20 cellular contexts compared by ENCODE assay signal in genomic region chr19:51681286-51681956, GRCh38. TPM values are rescaled to one million over a fixed set of nuclear protein-coding genes. Genes with fewer than 3 reads are reported as not detected.
DNase-seq lines count a peak whose midpoint lies in the region; ATAC-seq and TF ChIP-seq lines count a peak whose summit lies in the region.
"Had no signal": no experiment of that assay in that cellular context is flagged by ENCODE, and none has a peak within 500 bp of the region (broad histone marks: within the 10 kb centered on the region; RNA-seq: fewer than 3 reads in every experiment).

No MANE protein-coding gene starts in this region.

- H3K27me3 ChIP-seq in BLaER1 treated with 17β-estradiol and CSF1 and Interleukin-3, amounts not matched to agents 10 nM and 100 nM, result peaks cover 0 to 11% (median 0%) of the 10 kb centered on the region in 11 experiments; a peak in 4 of 22 replicates
- no peaks in the 10 kb centered on the region for H3K27me3 ChIP-seq in HCT116 (ENCODE audit: insufficient read depth, low read length)
- H3K27me3 ChIP-seq in CD8-positive, alpha-beta memory T cell (ENCODE audit: insufficient read depth, low read length, poor library complexity, severe bottlenecking), result no peaks in the 10 kb centered on the region

- intact Hi-C loops in HCT116 (cut with micrococcal nuclease), result no loop called here

- no peak; the same call in 1 of the 2 replicates for ATAC-seq in HCT116
- ATAC-seq: left lobe of liver, natural killer cell had no signal

- H4K20me1 ChIP-seq in BLaER1 treated with 17β-estradiol and CSF1 and Interleukin-3, amounts not matched to agents 10 nM and 100 nM, result no peaks in the 10 kb centered on the region
- H4K20me1 ChIP-seq in HCT116 (ENCODE audit: insufficient read depth), result no peaks in the 10 kb centered on the region

- no peak for DNase-seq in HCT116 (ENCODE audit: low read depth, low spot score)
- peak; percentile 43 for DNase-seq in RKO (ENCODE audit: low spot score)
- DNase-seq in glutamatergic neuron, result peak; percentile 40
- no peak for DNase-seq in COLO829 (ENCODE audit: low spot score)
- DNase-seq in CD8-positive, alpha-beta memory T cell, result no peak
- DNase-seq in activated naive CD4-positive, alpha-beta T cell (lab: John Stamatoyannopoulos, UW), result no peak
- no peak for DNase-seq in NCI-H1930 (lab: John Stamatoyannopoulos, UW)
- DNase-seq: activated naive CD4-positive, alpha-beta T cell treated with anti-CD3 and anti-CD28 coated beads, Interleukin-2, amount 10 ng/mL, durations not matched to agents 7 days and 5 days; CD4-positive, CD25-positive, alpha-beta regulatory T cell; GDM1; heart right ventricle; natural killer cell; NCI-H446 treated with DMSO at 0.1 percent for 48 hours had no signal

- H3K9ac ChIP-seq in BLaER1 treated with 17β-estradiol and CSF1 and Interleukin-3, amounts not matched to agents 10 nM and 100 nM, result no peak overlapping the region
- no peak overlapping the region for H3K9ac ChIP-seq in HCT116 (ENCODE audit: low read length)

- no peak for TF ChIP-seq POLR2A in HCT116 (IDR thresholded peaks at IDR 0.05; ENCODE audit: borderline replicate concordance, extremely low read depth, insufficient read depth, insufficient read length)

- TF ChIP-seq CTCF in HCT116 (IDR thresholded peaks at IDR 0.05 in 2 of 3, conservative IDR thresholded peaks at IDR 0.05 in 1 of 3; ENCODE audit: borderline replicate concordance in 1 of 3, insufficient read depth in 1 of 3, low read depth in 2 of 3, low read length in 2 of 3) (no peak), glutamatergic neuron (IDR thresholded peaks at IDR 0.05; ENCODE audit: partially characterized antibody, unreplicated experiment) (no peak)

- no peaks in the 10 kb centered on the region for H3K36me3 Mint-ChIP-seq in glutamatergic neuron (ENCODE audit: unreplicated experiment)
- peaks cover 0 to 7% (median 0%) of the 10 kb centered on the region in 3 donors for H3K36me3 Mint-ChIP-seq in CD8-positive, alpha-beta memory T cell
- H3K36me3 Mint-ChIP-seq: activated naive CD4-positive, alpha-beta T cell treated with anti-CD3 and anti-CD28 coated beads, Interleukin-2, amount 10 ng/mL, durations not matched to agents 7 days and 5 days; CD4-positive, CD25-positive, alpha-beta regulatory T cell; natural killer cell had no signal

- H3K27me3 Mint-ChIP-seq in glutamatergic neuron (ENCODE audit: unreplicated experiment), result no peaks in the 10 kb centered on the region
- H3K27me3 Mint-ChIP-seq in CD8-positive, alpha-beta memory T cell, result peaks cover 29 to 46% of the 10 kb centered on the region in 2 donors
- H3K27me3 Mint-ChIP-seq: activated naive CD4-positive, alpha-beta T cell treated with anti-CD3 and anti-CD28 coated beads, Interleukin-2, amount 10 ng/mL, durations not matched to agents 7 days and 5 days had no signal

- H3K9me2 ChIP-seq in HCT116 (ENCODE audit: insufficient read depth), result no peaks in the 10 kb centered on the region

- RAD21 ChIA-PET in HCT116 (lab: Charles Lee; ENCODE audit: low non-redundant PET in 1 of 2, low total read pairs in 2 of 2, uncharacterized antibody in 2 of 2, unreplicated experiment in 2 of 2), result no interaction called here

- BruUV-seq in HCT116 (replicated peaks; lab: Mats Ljungman, UMichigan), result no TSS peak

- H3K4me1 ChIP-seq in BLaER1 treated with 17β-estradiol and CSF1 and Interleukin-3, amounts not matched to agents 10 nM and 100 nM, result peaks cover 0 to 14% (median 10%) of the 10 kb centered on the region in 10 experiments; a peak in 12 of 20 replicates
- H3K4me1 ChIP-seq in HCT116 (ENCODE audit: control insufficient read depth in 1 of 2, insufficient read depth in 2 of 2, low read length in 2 of 2), result peaks cover 6 to 7% of the 10 kb centered on the region in 2 experiments
- peaks cover 11% of the 10 kb centered on the region for H3K4me1 ChIP-seq in CD8-positive, alpha-beta memory T cell (ENCODE audit: insufficient read depth, low read length)
- H3K4me1 ChIP-seq: heart right ventricle had no signal

- no peak overlapping the region for H3K4me3 ChIP-seq in BLaER1 treated with 17β-estradiol and CSF1 and Interleukin-3, amounts not matched to agents 10 nM and 100 nM
- no peak overlapping the region for H3K4me3 ChIP-seq in HCT116 (replicated peaks in 1 of 2; ENCODE audit: low read depth in 1 of 2, low read length in 2 of 2)
- H3K4me3 ChIP-seq in CD8-positive, alpha-beta memory T cell (ENCODE audit: low read length), result no peak overlapping the region
- H3K4me3 ChIP-seq: heart right ventricle had no signal

- no peak overlapping the region; a peak in 1 of 22 replicates for H3K27ac ChIP-seq in BLaER1 treated with 17β-estradiol and CSF1 and Interleukin-3, amounts not matched to agents 10 nM and 100 nM
- no peak overlapping the region for H3K27ac ChIP-seq in HCT116 (ENCODE audit: low read depth, low read length)
- no peak overlapping the region for H3K27ac ChIP-seq in CD8-positive, alpha-beta memory T cell (ENCODE audit: low read depth, low read length)
- H3K27ac ChIP-seq: heart right ventricle had no signal

- POLR2A ChIA-PET in HCT116 (lab: Charles Lee), result no interaction called here
- POLR2A ChIA-PET in CD8-positive, alpha-beta memory T cell (lab: Charles Lee), result no interaction called here

- no peaks in the 10 kb centered on the region for H3K36me3 ChIP-seq in BLaER1 treated with 17β-estradiol and CSF1 and Interleukin-3, amounts not matched to agents 10 nM and 100 nM
- H3K36me3 ChIP-seq in HCT116 (ENCODE audit: control insufficient read depth in 1 of 2, insufficient read depth in 2 of 2, low read length in 2 of 2), result no peaks in the 10 kb centered on the region
- H3K36me3 ChIP-seq in CD8-positive, alpha-beta memory T cell (ENCODE audit: insufficient read depth, low read length), result no peaks in the 10 kb centered on the region
- H3K36me3 ChIP-seq: heart right ventricle had no signal

- H3K27ac Mint-ChIP-seq in glutamatergic neuron (ENCODE audit: unreplicated experiment), result peak overlapping the region; percentile 86
- H3K27ac Mint-ChIP-seq in CD8-positive, alpha-beta memory T cell, result no peak overlapping the region
- H3K27ac Mint-ChIP-seq: activated naive CD4-positive, alpha-beta T cell treated with anti-CD3 and anti-CD28 coated beads, Interleukin-2, amount 10 ng/mL, durations not matched to agents 7 days and 5 days; CD4-positive, CD25-positive, alpha-beta regulatory T cell; natural killer cell had no signal

- H3K9me3 Mint-ChIP-seq in glutamatergic neuron (ENCODE audit: unreplicated experiment), result no peaks in the 10 kb centered on the region
- H3K9me3 Mint-ChIP-seq in CD8-positive, alpha-beta memory T cell, result peaks cover 5 to 20% (median 7%) of the 10 kb centered on the region in 5 donors
- H3K9me3 Mint-ChIP-seq: natural killer cell had no signal

- CTCF ChIA-PET in HCT116 (lab: Charles Lee), result interaction anchor here (1.3 kb wide), 1 partner anchor 20 kb away, joined by 5 read pairs; no protein-coding TSS in a partner anchor
- CTCF ChIA-PET in CD8-positive, alpha-beta memory T cell (lab: Charles Lee), result no interaction called here

- TF ChIP-seq RAD21 in HCT116 (IDR thresholded peaks at IDR 0.05; ENCODE audit: low read depth), result no peak

- H3K4me1 Mint-ChIP-seq in glutamatergic neuron (ENCODE audit: low read depth, unreplicated experiment), result peaks cover 3% of the 10 kb centered on the region
- H3K4me1 Mint-ChIP-seq in CD8-positive, alpha-beta memory T cell, result peaks cover 3 to 8% (median 5%) of the 10 kb centered on the region in 3 donors

- no peaks in the 10 kb centered on the region for H3K79me2 ChIP-seq in HCT116 (ENCODE audit: insufficient read depth, low read length)

- peak overlapping the region in 8 of 11 experiments; percentile 0 to 43 (median 12); a peak in 9 of 22 replicates for H3K4me2 ChIP-seq in BLaER1 treated with 17β-estradiol and CSF1 and Interleukin-3, amounts not matched to agents 10 nM and 100 nM
- no peak overlapping the region for H3K4me2 ChIP-seq in HCT116 (ENCODE audit: low read length)

- no peak overlapping the region for H2AFZ ChIP-seq in HCT116 (ENCODE audit: low read depth, low read length, poor library complexity, severe bottlenecking)

- H3K4me3 Mint-ChIP-seq in glutamatergic neuron (ENCODE audit: unreplicated experiment), result no peak overlapping the region
- H3K4me3 Mint-ChIP-seq in CD8-positive, alpha-beta memory T cell, result peak overlapping the region in 1 of 7 donors; percentile 56
- H3K4me3 Mint-ChIP-seq: activated naive CD4-positive, alpha-beta T cell treated with anti-CD3 and anti-CD28 coated beads, Interleukin-2, amount 10 ng/mL, durations not matched to agents 7 days and 5 days; CD4-positive, CD25-positive, alpha-beta regulatory T cell; central memory CD8-positive, alpha-beta T cell; natural killer cell had no signal

- H3K9me3 ChIP-seq in BLaER1 treated with 17β-estradiol and CSF1 and Interleukin-3, amounts not matched to agents 10 nM and 100 nM (replicated peaks in 1 of 11), result peaks cover 0 to 4% (median under 1%) of the 10 kb centered on the region in 11 experiments; a peak in 13 of 22 replicates
- no peaks in the 10 kb centered on the region for H3K9me3 ChIP-seq in HCT116 (ENCODE audit: control insufficient read depth in 1 of 2, insufficient read depth in 1 of 2, low read depth in 1 of 2, low read length in 2 of 2)
- no peaks in the 10 kb centered on the region for H3K9me3 ChIP-seq in CD8-positive, alpha-beta memory T cell (ENCODE audit: low read length)
- H3K9me3 ChIP-seq: heart right ventricle had no signal

TF ChIP-seq in HCT116, 20 proteins besides CTCF, POLR2A, EP300 and RAD21:
- TF ChIP-seq EGR1 (IDR thresholded peaks at IDR 0.05; ENCODE audit: low read depth) (no peak), SRF (IDR thresholded peaks at IDR 0.05; ENCODE audit: low read depth) (peak; percentile 93)
TF ChIP-seq in HCT116: peak in this region for 1.

RNA-seq across cellular contexts. Expression of gene SPACA6, which starts 11.7 kb away (rescaled TPM):
- total RNA-seq in HCT116 (2021; ENCODE audit: unreplicated experiment) (13.9 TPM), glutamatergic neuron (ENCODE audit: unreplicated experiment) (27.2 TPM)
- polyA plus RNA-seq in HCT116 (2012), result 4.6 and 6.9 TPM in 2 replicates
- 1 to 10 TPM; 3.1 to 3.3 TPM for total RNA-seq in CD8-positive, alpha-beta memory T cell
- 2.2 TPM for polyA plus RNA-seq in CD8-positive, alpha-beta memory T cell

RNA-seq across cellular contexts. Expression of gene SIGLEC14, which starts 34.8 kb away (rescaled TPM):
- not detected for total RNA-seq in HCT116 (2021; ENCODE audit: unreplicated experiment)
- not detected in 2 replicates for polyA plus RNA-seq in HCT116 (2012)
- total RNA-seq in glutamatergic neuron (ENCODE audit: unreplicated experiment), result not detected
- total RNA-seq in CD8-positive, alpha-beta memory T cell, result under 1 TPM; 0.33 to 0.35 TPM
- not detected for polyA plus RNA-seq in CD8-positive, alpha-beta memory T cell
- total RNA-seq: CD4-positive, CD25-positive, alpha-beta regulatory T cell; epithelial cell of proximal tubule; MCF 10A; skeletal muscle tissue had no signal

RNA-seq across cellular contexts. Expression of gene HAS1, which starts 42.4 kb away (rescaled TPM):
- total RNA-seq in HCT116 (2021; ENCODE audit: unreplicated experiment), result not detected
- polyA plus RNA-seq in HCT116 (2012), result 0.04 TPM in 1 of 2 replicates, not detected in the other
- 4.4 TPM for total RNA-seq in glutamatergic neuron (ENCODE audit: unreplicated experiment)
- total RNA-seq in CD8-positive, alpha-beta memory T cell, result not detected
- not detected for polyA plus RNA-seq in CD8-positive, alpha-beta memory T cell
- total RNA-seq: activated CD8-positive, alpha-beta memory T cell treated with anti-CD3 and anti-CD28 coated beads for 36 hours; left lobe of liver; natural killer cell had no signal
- polyA plus RNA-seq: CD4-positive, CD25-positive, alpha-beta regulatory T cell had no signal

RNA-seq across cellular contexts. Expression of gene SIGLEC5, which starts 51.2 kb away (rescaled TPM):
- not detected for total RNA-seq in HCT116 (2021; ENCODE audit: unreplicated experiment)
- polyA plus RNA-seq in HCT116 (2012), result not detected in 2 replicates
- not detected for total RNA-seq in glutamatergic neuron (ENCODE audit: unreplicated experiment)
- under 1 TPM in 1 of 2 experiments, not detected in 1; 0.13 TPM for total RNA-seq in CD8-positive, alpha-beta memory T cell
- not detected for polyA plus RNA-seq in CD8-positive, alpha-beta memory T cell
- total RNA-seq: activated CD8-positive, alpha-beta memory T cell treated with anti-CD3 and anti-CD28 coated beads for 36 hours; CD4-positive, CD25-positive, alpha-beta regulatory T cell; epithelial cell of proximal tubule; left lobe of liver; MCF 10A had no signal

Comparison
In these comparisons a context has a peak if more than half of its experiments do, and no peak if none do; other contexts are left out.
1. DNase-seq: peak in RKO (single experiment) and glutamatergic neuron (single experiment); none in HCT116 (single experiment), COLO829 (single experiment), CD8-positive, alpha-beta memory T cell (0 of 5), activated naive CD4-positive, alpha-beta T cell (0 of 4) and NCI-H1930 (0 of 2).